In the genomic region with DNA sequence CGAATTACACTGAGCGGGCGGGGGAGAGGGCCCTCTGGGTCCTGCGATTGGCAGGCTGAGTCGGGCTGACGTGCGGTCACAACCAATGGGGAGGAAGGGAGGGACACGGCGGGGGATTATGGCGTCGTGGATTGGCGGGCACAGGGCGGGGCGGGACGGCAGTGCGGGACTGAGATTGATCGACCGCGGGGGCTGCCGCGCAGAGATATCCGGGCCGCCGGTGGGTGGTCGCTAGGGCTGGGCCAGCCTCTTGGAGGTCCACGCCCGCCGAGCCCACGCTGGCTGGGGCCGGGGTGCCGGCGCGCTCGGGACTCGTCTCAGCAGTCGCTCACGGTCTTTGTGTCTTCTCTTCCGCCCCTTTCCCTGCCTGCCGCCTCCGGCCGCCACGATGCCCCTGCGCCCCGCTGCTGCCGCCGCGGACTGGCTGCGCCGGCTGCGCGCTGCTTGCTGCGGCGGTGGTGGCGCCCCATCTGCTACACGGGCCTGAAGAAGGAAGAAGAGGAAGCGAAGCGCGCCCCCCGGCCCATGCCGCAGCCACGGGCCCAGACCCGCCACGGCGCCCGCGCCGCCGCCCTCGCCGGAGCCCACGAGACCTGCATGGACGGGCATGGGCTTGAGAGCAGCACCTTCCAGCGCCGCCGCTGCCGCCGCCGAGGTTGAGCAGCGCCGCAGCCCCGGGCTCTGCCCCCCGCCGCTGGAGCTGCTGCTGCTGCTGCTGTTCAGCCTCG, we compare ENCODE assay signal across 1 cellular context.
TF ChIP-seq lines count a peak whose summit lies in the region.

A gene with protein sequence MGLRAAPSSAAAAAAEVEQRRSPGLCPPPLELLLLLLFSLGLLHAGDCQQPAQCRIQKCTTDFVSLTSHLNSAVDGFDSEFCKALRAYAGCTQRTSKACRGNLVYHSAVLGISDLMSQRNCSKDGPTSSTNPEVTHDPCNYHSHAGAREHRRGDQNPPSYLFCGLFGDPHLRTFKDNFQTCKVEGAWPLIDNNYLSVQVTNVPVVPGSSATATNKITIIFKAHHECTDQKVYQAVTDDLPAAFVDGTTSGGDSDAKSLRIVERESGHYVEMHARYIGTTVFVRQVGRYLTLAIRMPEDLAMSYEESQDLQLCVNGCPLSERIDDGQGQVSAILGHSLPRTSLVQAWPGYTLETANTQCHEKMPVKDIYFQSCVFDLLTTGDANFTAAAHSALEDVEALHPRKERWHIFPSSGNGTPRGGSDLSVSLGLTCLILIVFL (plus strand): TSS at position 200 of the 728 bp plus-strand sequence. CDS start 408 bp downstream, at position 608.

TF ChIP-seq in HepG2, 621 proteins besides CTCF, POLR2A, EP300 and RAD21 (continued from another document and continues in another):
- TF ChIP-seq POLR2AphosphoS5 (IDR thresholded peaks at IDR 0.05; ENCODE audit: low read depth, low read length) (peak; percentile 52), HDAC1 (CRISPR knock-in tag; IDR thresholded peaks at IDR 0.05) (peak; percentile 62), SP4 (CRISPR knock-in tag; IDR thresholded peaks at IDR 0.05) (peak; percentile 74), ZNF468 (CRISPR knock-in tag; IDR thresholded peaks at IDR 0.05) (0 out of 2 replicates have a peak, but pooled peaks have one; percentile 41), TBL1XR1 (IDR thresholded peaks at IDR 0.05; ENCODE audit: borderline replicate concordance, low read length, partially characterized antibody) (no peak), POLR2G (IDR thresholded peaks at IDR 0.05; ENCODE audit: low read depth, low read length) (peak; percentile 52; the same call in 1 of the 2 replicates), ZMYM4 (CRISPR knock-in tag; IDR thresholded peaks at IDR 0.05) (peak; percentile 65), NONO (IDR thresholded peaks at IDR 0.05) (no peak), NONO (CRISPR knock-in tag; conservative IDR thresholded peaks at IDR 0.05) (no peak), ZNF543 (CRISPR knock-in tag; IDR thresholded peaks at IDR 0.05) (no peak; the same call in 1 of the 2 replicates), NAIF1 (CRISPR knock-in tag; IDR thresholded peaks at IDR 0.05; ENCODE audit: borderline replicate concordance) (no peak), DNMT1 (CRISPR knock-in tag; IDR thresholded peaks at IDR 0.05) (0 out of 2 replicates have a peak, but pooled peaks have one; percentile 46), ISL2 (CRISPR knock-in tag; IDR thresholded peaks at IDR 0.05) (no peak), HNF4G (IDR thresholded peaks at IDR 0.05; ENCODE audit: borderline replicate concordance, low read depth, low read length) (no peak), HNF4G (CRISPR knock-in tag; IDR thresholded peaks at IDR 0.05; ENCODE audit: borderline replicate concordance, low read depth) (0 out of 2 replicates have a peak, but pooled peaks have one; percentile 40), ZSCAN30 (CRISPR knock-in tag; IDR thresholded peaks at IDR 0.05) (peak; percentile 80; the same call in 1 of the 2 replicates), NCOA1 (CRISPR knock-in tag; IDR thresholded peaks at IDR 0.05) (0 out of 2 replicates have a peak, but pooled peaks have one; percentile 46), SOX5 (CRISPR knock-in tag; IDR thresholded peaks at IDR 0.05; ENCODE audit: borderline replicate concordance) (peak; percentile 5; the same call in 1 of the 2 replicates), CHCHD3 (CRISPR knock-in tag; IDR thresholded peaks at IDR 0.05) (peak; percentile 23; the same call in 1 of the 2 replicates), ZNF670 (CRISPR knock-in tag; IDR thresholded peaks at IDR 0.05; ENCODE audit: borderline replicate concordance) (no peak; the same call in 1 of the 2 replicates), ZSCAN22 (CRISPR knock-in tag; IDR thresholded peaks at IDR 0.05) (peak; percentile 14; the same call in 1 of the 2 replicates), ZNF382 (CRISPR knock-in tag; IDR thresholded peaks at IDR 0.05; ENCODE audit: borderline replicate concordance) (no peak), ESRRA (CRISPR knock-in tag; IDR thresholded peaks at IDR 0.05; ENCODE audit: low read depth) (peak; percentile 16; the same call in 1 of the 2 replicates), NR2F6 (IDR thresholded peaks at IDR 0.05) (no peak), NR2F6 (CRISPR knock-in tag; IDR thresholded peaks at IDR 0.05) (no peak), LCORL (IDR thresholded peaks at IDR 0.05) (no peak), LCORL (CRISPR knock-in tag; IDR thresholded peaks at IDR 0.05) (peak; percentile 26; the same call in 1 of the 2 replicates), AGO1 (IDR thresholded peaks at IDR 0.05; ENCODE audit: low read depth, low read length, poor library complexity, severe bottlenecking) (no peak), NFKBIZ (CRISPR knock-in tag; IDR thresholded peaks at IDR 0.05) (0 out of 2 replicates have a peak, but pooled peaks have one; percentile 0), SAFB2 (CRISPR knock-in tag; IDR thresholded peaks at IDR 0.05; ENCODE audit: borderline replicate concordance, low read depth) (no peak; the same call in 1 of the 2 replicates), ZNF577 (CRISPR knock-in tag; IDR thresholded peaks at IDR 0.05; ENCODE audit: borderline replicate concordance, low read depth) (no peak), CBX2 (IDR thresholded peaks at IDR 0.05; ENCODE audit: low read depth, low read length) (no peak), CBX2 (CRISPR knock-in tag; IDR thresholded peaks at IDR 0.05; ENCODE audit: low read depth) (peak; percentile 31; the same call in 1 of the 2 replicates), SP1 (IDR thresholded peaks at IDR 0.05) (no peak), SP1 (CRISPR knock-in tag; IDR thresholded peaks at IDR 0.05) (peak; percentile 51; the same call in 1 of the 2 replicates), HMGA1 (CRISPR knock-in tag; conservative IDR thresholded peaks at IDR 0.05) (no peak), KAT8 (CRISPR knock-in tag; IDR thresholded peaks at IDR 0.05) (peak; percentile 12; the same call in 1 of the 2 replicates), SMAD1 (CRISPR knock-in tag; IDR thresholded peaks at IDR 0.05; ENCODE audit: borderline replicate concordance, low read depth) (peak; percentile 80; the same call in 1 of the 2 replicates)
- TF ChIP-seq, protein P1, sequence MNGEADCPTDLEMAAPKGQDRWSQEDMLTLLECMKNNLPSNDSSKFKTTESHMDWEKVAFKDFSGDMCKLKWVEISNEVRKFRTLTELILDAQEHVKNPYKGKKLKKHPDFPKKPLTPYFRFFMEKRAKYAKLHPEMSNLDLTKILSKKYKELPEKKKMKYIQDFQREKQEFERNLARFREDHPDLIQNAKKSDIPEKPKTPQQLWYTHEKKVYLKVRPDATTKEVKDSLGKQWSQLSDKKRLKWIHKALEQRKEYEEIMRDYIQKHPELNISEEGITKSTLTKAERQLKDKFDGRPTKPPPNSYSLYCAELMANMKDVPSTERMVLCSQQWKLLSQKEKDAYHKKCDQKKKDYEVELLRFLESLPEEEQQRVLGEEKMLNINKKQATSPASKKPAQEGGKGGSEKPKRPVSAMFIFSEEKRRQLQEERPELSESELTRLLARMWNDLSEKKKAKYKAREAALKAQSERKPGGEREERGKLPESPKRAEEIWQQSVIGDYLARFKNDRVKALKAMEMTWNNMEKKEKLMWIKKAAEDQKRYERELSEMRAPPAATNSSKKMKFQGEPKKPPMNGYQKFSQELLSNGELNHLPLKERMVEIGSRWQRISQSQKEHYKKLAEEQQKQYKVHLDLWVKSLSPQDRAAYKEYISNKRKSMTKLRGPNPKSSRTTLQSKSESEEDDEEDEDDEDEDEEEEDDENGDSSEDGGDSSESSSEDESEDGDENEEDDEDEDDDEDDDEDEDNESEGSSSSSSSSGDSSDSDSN (CRISPR knock-in tag; IDR thresholded peaks at IDR 0.05) = peak; percentile 94; the same call in 1 of the 2 replicates
- TF ChIP-seq, protein P2, sequence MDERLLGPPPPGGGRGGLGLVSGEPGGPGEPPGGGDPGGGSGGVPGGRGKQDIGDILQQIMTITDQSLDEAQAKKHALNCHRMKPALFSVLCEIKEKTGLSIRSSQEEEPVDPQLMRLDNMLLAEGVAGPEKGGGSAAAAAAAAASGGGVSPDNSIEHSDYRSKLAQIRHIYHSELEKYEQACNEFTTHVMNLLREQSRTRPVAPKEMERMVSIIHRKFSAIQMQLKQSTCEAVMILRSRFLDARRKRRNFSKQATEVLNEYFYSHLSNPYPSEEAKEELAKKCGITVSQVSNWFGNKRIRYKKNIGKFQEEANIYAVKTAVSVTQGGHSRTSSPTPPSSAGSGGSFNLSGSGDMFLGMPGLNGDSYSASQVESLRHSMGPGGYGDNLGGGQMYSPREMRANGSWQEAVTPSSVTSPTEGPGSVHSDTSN (CRISPR knock-in tag; IDR thresholded peaks at IDR 0.05) = peak; percentile 86
- TF ChIP-seq, protein P3, sequence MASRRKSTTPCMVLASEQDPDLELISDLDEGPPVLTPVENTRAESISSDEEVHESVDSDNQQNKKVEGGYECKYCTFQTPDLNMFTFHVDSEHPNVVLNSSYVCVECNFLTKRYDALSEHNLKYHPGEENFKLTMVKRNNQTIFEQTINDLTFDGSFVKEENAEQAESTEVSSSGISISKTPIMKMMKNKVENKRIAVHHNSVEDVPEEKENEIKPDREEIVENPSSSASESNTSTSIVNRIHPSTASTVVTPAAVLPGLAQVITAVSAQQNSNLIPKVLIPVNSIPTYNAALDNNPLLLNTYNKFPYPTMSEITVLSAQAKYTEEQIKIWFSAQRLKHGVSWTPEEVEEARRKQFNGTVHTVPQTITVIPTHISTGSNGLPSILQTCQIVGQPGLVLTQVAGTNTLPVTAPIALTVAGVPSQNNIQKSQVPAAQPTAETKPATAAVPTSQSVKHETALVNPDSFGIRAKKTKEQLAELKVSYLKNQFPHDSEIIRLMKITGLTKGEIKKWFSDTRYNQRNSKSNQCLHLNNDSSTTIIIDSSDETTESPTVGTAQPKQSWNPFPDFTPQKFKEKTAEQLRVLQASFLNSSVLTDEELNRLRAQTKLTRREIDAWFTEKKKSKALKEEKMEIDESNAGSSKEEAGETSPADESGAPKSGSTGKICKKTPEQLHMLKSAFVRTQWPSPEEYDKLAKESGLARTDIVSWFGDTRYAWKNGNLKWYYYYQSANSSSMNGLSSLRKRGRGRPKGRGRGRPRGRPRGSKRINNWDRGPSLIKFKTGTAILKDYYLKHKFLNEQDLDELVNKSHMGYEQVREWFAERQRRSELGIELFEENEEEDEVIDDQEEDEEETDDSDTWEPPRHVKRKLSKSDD (CRISPR knock-in tag; IDR thresholded peaks at IDR 0.05; ENCODE audit: low read depth) = 0 out of 2 replicates have a peak, but pooled peaks have one; percentile 16
- TF ChIP-seq, protein P4, sequence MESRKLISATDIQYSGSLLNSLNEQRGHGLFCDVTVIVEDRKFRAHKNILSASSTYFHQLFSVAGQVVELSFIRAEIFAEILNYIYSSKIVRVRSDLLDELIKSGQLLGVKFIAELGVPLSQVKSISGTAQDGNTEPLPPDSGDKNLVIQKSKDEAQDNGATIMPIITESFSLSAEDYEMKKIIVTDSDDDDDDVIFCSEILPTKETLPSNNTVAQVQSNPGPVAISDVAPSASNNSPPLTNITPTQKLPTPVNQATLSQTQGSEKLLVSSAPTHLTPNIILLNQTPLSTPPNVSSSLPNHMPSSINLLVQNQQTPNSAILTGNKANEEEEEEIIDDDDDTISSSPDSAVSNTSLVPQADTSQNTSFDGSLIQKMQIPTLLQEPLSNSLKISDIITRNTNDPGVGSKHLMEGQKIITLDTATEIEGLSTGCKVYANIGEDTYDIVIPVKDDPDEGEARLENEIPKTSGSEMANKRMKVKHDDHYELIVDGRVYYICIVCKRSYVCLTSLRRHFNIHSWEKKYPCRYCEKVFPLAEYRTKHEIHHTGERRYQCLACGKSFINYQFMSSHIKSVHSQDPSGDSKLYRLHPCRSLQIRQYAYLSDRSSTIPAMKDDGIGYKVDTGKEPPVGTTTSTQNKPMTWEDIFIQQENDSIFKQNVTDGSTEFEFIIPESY (CRISPR knock-in tag; IDR thresholded peaks at IDR 0.05) = no peak
- TF ChIP-seq, protein P5, sequence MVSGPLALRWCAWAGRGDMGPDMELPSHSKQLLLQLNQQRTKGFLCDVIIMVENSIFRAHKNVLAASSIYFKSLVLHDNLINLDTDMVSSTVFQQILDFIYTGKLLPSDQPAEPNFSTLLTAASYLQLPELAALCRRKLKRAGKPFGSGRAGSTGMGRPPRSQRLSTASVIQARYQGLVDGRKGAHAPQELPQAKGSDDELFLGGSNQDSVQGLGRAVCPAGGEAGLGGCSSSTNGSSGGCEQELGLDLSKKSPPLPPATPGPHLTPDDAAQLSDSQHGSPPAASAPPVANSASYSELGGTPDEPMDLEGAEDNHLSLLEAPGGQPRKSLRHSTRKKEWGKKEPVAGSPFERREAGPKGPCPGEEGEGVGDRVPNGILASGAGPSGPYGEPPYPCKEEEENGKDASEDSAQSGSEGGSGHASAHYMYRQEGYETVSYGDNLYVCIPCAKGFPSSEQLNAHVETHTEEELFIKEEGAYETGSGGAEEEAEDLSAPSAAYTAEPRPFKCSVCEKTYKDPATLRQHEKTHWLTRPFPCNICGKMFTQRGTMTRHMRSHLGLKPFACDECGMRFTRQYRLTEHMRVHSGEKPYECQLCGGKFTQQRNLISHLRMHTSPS (CRISPR knock-in tag; IDR thresholded peaks at IDR 0.05; ENCODE audit: low read depth) = no peak; the same call in 1 of the 2 replicates
- TF ChIP-seq, protein P6, sequence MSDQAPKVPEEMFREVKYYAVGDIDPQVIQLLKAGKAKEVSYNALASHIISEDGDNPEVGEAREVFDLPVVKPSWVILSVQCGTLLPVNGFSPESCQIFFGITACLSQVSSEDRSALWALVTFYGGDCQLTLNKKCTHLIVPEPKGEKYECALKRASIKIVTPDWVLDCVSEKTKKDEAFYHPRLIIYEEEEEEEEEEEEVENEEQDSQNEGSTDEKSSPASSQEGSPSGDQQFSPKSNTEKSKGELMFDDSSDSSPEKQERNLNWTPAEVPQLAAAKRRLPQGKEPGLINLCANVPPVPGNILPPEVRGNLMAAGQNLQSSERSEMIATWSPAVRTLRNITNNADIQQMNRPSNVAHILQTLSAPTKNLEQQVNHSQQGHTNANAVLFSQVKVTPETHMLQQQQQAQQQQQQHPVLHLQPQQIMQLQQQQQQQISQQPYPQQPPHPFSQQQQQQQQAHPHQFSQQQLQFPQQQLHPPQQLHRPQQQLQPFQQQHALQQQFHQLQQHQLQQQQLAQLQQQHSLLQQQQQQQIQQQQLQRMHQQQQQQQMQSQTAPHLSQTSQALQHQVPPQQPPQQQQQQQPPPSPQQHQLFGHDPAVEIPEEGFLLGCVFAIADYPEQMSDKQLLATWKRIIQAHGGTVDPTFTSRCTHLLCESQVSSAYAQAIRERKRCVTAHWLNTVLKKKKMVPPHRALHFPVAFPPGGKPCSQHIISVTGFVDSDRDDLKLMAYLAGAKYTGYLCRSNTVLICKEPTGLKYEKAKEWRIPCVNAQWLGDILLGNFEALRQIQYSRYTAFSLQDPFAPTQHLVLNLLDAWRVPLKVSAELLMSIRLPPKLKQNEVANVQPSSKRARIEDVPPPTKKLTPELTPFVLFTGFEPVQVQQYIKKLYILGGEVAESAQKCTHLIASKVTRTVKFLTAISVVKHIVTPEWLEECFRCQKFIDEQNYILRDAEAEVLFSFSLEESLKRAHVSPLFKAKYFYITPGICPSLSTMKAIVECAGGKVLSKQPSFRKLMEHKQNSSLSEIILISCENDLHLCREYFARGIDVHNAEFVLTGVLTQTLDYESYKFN (CRISPR knock-in tag; conservative IDR thresholded peaks at IDR 0.05) = no peak
- TF ChIP-seq, protein P7, sequence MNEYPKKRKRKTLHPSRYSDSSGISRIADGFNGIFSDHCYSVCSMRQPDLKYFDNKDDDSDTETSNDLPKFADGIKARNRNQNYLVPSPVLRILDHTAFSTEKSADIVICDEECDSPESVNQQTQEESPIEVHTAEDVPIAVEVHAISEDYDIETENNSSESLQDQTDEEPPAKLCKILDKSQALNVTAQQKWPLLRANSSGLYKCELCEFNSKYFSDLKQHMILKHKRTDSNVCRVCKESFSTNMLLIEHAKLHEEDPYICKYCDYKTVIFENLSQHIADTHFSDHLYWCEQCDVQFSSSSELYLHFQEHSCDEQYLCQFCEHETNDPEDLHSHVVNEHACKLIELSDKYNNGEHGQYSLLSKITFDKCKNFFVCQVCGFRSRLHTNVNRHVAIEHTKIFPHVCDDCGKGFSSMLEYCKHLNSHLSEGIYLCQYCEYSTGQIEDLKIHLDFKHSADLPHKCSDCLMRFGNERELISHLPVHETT (CRISPR knock-in tag; conservative IDR thresholded peaks at IDR 0.05) = 0 out of 2 replicates have a peak, but pooled peaks have one; percentile 1
